16 cellular contexts compared by ENCODE assay signal in the genomic region with DNA sequence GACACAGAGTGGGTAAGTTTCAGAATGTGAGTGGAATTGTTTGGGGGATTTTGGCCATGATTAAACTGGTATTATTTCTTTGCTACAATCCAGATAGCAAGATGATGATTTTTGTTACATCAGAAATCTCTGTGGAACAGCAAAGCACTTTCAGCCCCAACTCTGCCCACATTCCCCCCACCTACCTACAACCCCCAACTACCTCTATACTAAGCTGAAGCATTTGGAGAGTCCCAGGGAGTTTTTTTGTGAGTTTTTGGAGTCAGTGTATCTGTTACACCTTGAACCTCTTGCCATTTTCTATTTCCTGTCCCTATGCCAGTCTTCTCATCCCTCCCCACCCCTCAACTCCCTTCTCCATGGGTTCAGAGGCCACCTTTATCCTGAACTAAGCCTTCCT. TPM values are rescaled to one million over a fixed set of nuclear protein-coding genes. Genes with fewer than 3 reads are reported as not detected.
DNase-seq lines count a peak whose midpoint lies in the region; ATAC-seq and TF ChIP-seq lines count a peak whose summit lies in the region.
"Had no signal": no experiment of that assay in that cellular context is flagged by ENCODE, and none has a peak within 500 bp of the region (broad histone marks: within the 10 kb centered on the region; RNA-seq: fewer than 3 reads in every experiment).

No MANE protein-coding gene starts in this region.

- DNase-seq in stimulated activated CD4-positive, alpha-beta T cell treated with anti-CD3 and anti-CD28 coated beads, Interleukin-4, amount 100 ng/mL, for 1 hour: peak; percentile 35
- DNase-seq in stimulated activated CD4-positive, alpha-beta T cell treated with anti-CD3 and anti-CD28 coated beads, Interleukin-12 subunit alpha, Interleukin-12 subunit beta, amount 100 ng/mL, for 4 hours: no peak
- DNase-seq in activated CD4-positive, alpha-beta memory T cell treated with anti-CD3 and anti-CD28 coated beads, Interleukin-2, amount 10 ng/mL, durations not matched to agents 7 days and 5 days: no peak
- DNase-seq in endothelial cell (ENCODE audit: low spot score) (no peak), substantia nigra (lab: John Stamatoyannopoulos, UW) (no peak), nephron progenitor cell (no peak)
- DNase-seq: DND-41; lower lobe of right lung; NCI-H1105 treated with DMSO at 0.1 percent for 48 hours; NK-92 treated with Interleukin-12 subunit alpha and Interleukin-12 subunit beta, amount 100 ng/mL, for 24 hours; Right ventricle myocardium superior had no signal

- TF ChIP-seq CTCF in endothelial cell (IDR thresholded peaks at IDR 0.05; ENCODE audit: unreplicated experiment) (no peak), nephron progenitor cell (IDR thresholded peaks at IDR 0.05) (no peak)

- peaks cover 76% of the 10 kb centered on the region for H3K36me3 Mint-ChIP-seq in activated CD4-positive, alpha-beta memory T cell treated with anti-CD3 and anti-CD28 coated beads, Interleukin-2, amount 10 ng/mL, durations not matched to agents 7 days and 5 days (ENCODE audit: low read depth)
- peaks cover 47% of the 10 kb centered on the region for H3K36me3 Mint-ChIP-seq in endothelial cell (ENCODE audit: low read depth, unreplicated experiment)
- H3K36me3 Mint-ChIP-seq in nephron progenitor cell (ENCODE audit: low read depth): peaks cover 75% of the 10 kb centered on the region

- ATAC-seq in GM21717 (IDR thresholded peaks at IDR 0.05; ENCODE audit: unreplicated experiment) (no peak), HG03175 (IDR thresholded peaks at IDR 0.05; ENCODE audit: unreplicated experiment) (no peak)
- ATAC-seq: K562 had no signal

- no peaks in the 10 kb centered on the region for H3K9me3 Mint-ChIP-seq in activated CD4-positive, alpha-beta memory T cell treated with anti-CD3 and anti-CD28 coated beads, Interleukin-2, amount 10 ng/mL, durations not matched to agents 7 days and 5 days
- H3K9me3 Mint-ChIP-seq in endothelial cell (ENCODE audit: unreplicated experiment) (no peaks in the 10 kb centered on the region), nephron progenitor cell (no peaks in the 10 kb centered on the region)
- H3K9me3 Mint-ChIP-seq: brain had no signal

- H3K27ac ChIP-seq in substantia nigra (ENCODE audit: low read depth, low read length, poor library complexity, severe bottlenecking): peak overlapping the region; percentile 11
- H3K27ac ChIP-seq: lower lobe of right lung, thoracic aorta had no signal

- POLR2A ChIA-PET in activated CD4-positive, alpha-beta memory T cell treated with anti-CD3 and anti-CD28 coated beads, Interleukin-2, amount 10 ng/mL, durations not matched to agents 7 days and 5 days (lab: Charles Lee): interaction anchor here (0.5 to 2.9 kb wide), 12 partner anchors 9 to 334 kb away, joined by 3 to 16 read pairs (median 3); no protein-coding TSS in a partner anchor

- H3K4me1 Mint-ChIP-seq in activated CD4-positive, alpha-beta memory T cell treated with anti-CD3 and anti-CD28 coated beads, Interleukin-2, amount 10 ng/mL, durations not matched to agents 7 days and 5 days: peaks cover 38% of the 10 kb centered on the region
- H3K4me1 Mint-ChIP-seq in endothelial cell (ENCODE audit: unreplicated experiment) (peaks cover 21% of the 10 kb centered on the region), nephron progenitor cell (peaks cover 5% of the 10 kb centered on the region)
- H3K4me1 Mint-ChIP-seq: brain had no signal

- no peak overlapping the region for H3K4me3 Mint-ChIP-seq in activated CD4-positive, alpha-beta memory T cell treated with anti-CD3 and anti-CD28 coated beads, Interleukin-2, amount 10 ng/mL, durations not matched to agents 7 days and 5 days
- H3K4me3 Mint-ChIP-seq in endothelial cell (ENCODE audit: unreplicated experiment): no peak overlapping the region
- no peak overlapping the region for H3K4me3 Mint-ChIP-seq in nephron progenitor cell
- H3K4me3 Mint-ChIP-seq: brain had no signal

- peak overlapping the region; percentile 93 for H3K27ac Mint-ChIP-seq in activated CD4-positive, alpha-beta memory T cell treated with anti-CD3 and anti-CD28 coated beads, Interleukin-2, amount 10 ng/mL, durations not matched to agents 7 days and 5 days
- H3K27ac Mint-ChIP-seq in endothelial cell (ENCODE audit: unreplicated experiment): peak overlapping the region; percentile 36
- no peak overlapping the region for H3K27ac Mint-ChIP-seq in nephron progenitor cell

- CTCF ChIA-PET in activated CD4-positive, alpha-beta memory T cell treated with anti-CD3 and anti-CD28 coated beads, Interleukin-2, amount 10 ng/mL, durations not matched to agents 7 days and 5 days (lab: Charles Lee): interaction anchor here (1.1 kb wide), 1 partner anchor 23 kb away, joined by 3 read pairs; no protein-coding TSS in a partner anchor

- H3K27me3 Mint-ChIP-seq in activated CD4-positive, alpha-beta memory T cell treated with anti-CD3 and anti-CD28 coated beads, Interleukin-2, amount 10 ng/mL, durations not matched to agents 7 days and 5 days: no peaks in the 10 kb centered on the region
- H3K27me3 Mint-ChIP-seq in endothelial cell (ENCODE audit: unreplicated experiment): peaks cover 8% of the 10 kb centered on the region
- H3K27me3 Mint-ChIP-seq in nephron progenitor cell (ENCODE audit: low read depth, poor library complexity): peaks cover 3% of the 10 kb centered on the region
- H3K27me3 Mint-ChIP-seq: brain had no signal

RNA-seq across cellular contexts. Expression of a gene that starts 24.8 kb away (rescaled TPM):
- 10 to 100 TPM; 21.5 to 23.2 TPM for total RNA-seq in activated CD4-positive, alpha-beta memory T cell treated with anti-CD3 and anti-CD28 coated beads, Interleukin-2, amount 10 ng/mL, durations not matched to agents 7 days and 5 days
- total RNA-seq in endothelial cell (ENCODE audit: unreplicated experiment): 43.5 TPM

RNA-seq across cellular contexts. Expression of a gene that starts 24.9 kb away (rescaled TPM):
- 10 to 100 TPM; 27.9 to 28.9 TPM for total RNA-seq in activated CD4-positive, alpha-beta memory T cell treated with anti-CD3 and anti-CD28 coated beads, Interleukin-2, amount 10 ng/mL, durations not matched to agents 7 days and 5 days
- 23.7 TPM for total RNA-seq in endothelial cell (ENCODE audit: unreplicated experiment)

RNA-seq across cellular contexts. Expression of a gene that starts 45.0 kb away (rescaled TPM):
- total RNA-seq in activated CD4-positive, alpha-beta memory T cell treated with anti-CD3 and anti-CD28 coated beads, Interleukin-2, amount 10 ng/mL, durations not matched to agents 7 days and 5 days: 10 to 100 TPM; 23.1 to 23.4 TPM
- 34.7 TPM for total RNA-seq in endothelial cell (ENCODE audit: unreplicated experiment)
